8 cellular contexts compared by ENCODE assay signal in genomic region chr6:10528170-10528981, GRCh38. TPM values are rescaled to one million over a fixed set of nuclear protein-coding genes. Genes with fewer than 3 reads are reported as not detected.
DNase-seq lines count a peak whose midpoint lies in the region; ATAC-seq and TF ChIP-seq lines count a peak whose summit lies in the region.

No MANE protein-coding gene starts in this region.

- H3K36me3 Mint-ChIP-seq in CD4-positive, alpha-beta T cell (ENCODE audit: low read depth) = peaks cover 13% of the 10 kb centered on the region
- no peaks in the 10 kb centered on the region for H3K36me3 Mint-ChIP-seq in brain

- no peaks in the 10 kb centered on the region for H3K36me3 ChIP-seq in aorta (ENCODE audit: control insufficient read depth in 1 of 2, insufficient read depth in 2 of 2, low read length in 1 of 2)

- H3K4me3 ChIP-seq in aorta (ENCODE audit: low read length in 2 of 2) = peak overlapping the region; percentile 90 to 92

- intact Hi-C loops in CD4-positive, alpha-beta T cell (cut with DNase I, micrococcal nuclease) = no loop called here
- intact Hi-C loops in aorta (cut with DNase I) = no loop called here

- H3K9me3 ChIP-seq in CD4-positive, alpha-beta T cell (ENCODE audit: control insufficient read depth, low read length) = no peaks in the 10 kb centered on the region
- H3K9me3 ChIP-seq in aorta (ENCODE audit: control insufficient read depth, low read length) = no peaks in the 10 kb centered on the region

- TF ChIP-seq CTCF in CD4-positive, alpha-beta T cell (IDR thresholded peaks at IDR 0.05) = no peak
- no peak for TF ChIP-seq CTCF in brain (conservative IDR thresholded peaks at IDR 0.05)

- H3K4me1 ChIP-seq in aorta (ENCODE audit: control insufficient read depth in 1 of 2, insufficient read depth in 2 of 2, low read length in 2 of 2) = peaks cover 0 to 2% of the 10 kb centered on the region in 2 donors

- H3K4me1 Mint-ChIP-seq in CD4-positive, alpha-beta T cell (ENCODE audit: low read depth) = peaks cover 42% of the 10 kb centered on the region
- H3K4me1 Mint-ChIP-seq in brain = peaks cover 7% of the 10 kb centered on the region

- no peaks in the 10 kb centered on the region for H3K27me3 Mint-ChIP-seq in CD4-positive, alpha-beta T cell
- H3K27me3 Mint-ChIP-seq in brain = peaks cover 13% of the 10 kb centered on the region

- CTCF ChIA-PET in CD4-positive, alpha-beta T cell (lab: Charles Lee) = no interaction called here

- H3K27me3 ChIP-seq in CD4-positive, alpha-beta T cell (ENCODE audit: control insufficient read depth, insufficient read depth, low read length) = no peaks in the 10 kb centered on the region
- no peaks in the 10 kb centered on the region for H3K27me3 ChIP-seq in aorta (ENCODE audit: control insufficient read depth in 1 of 2, insufficient read depth in 2 of 2, low read length in 1 of 2)

- POLR2A ChIA-PET in CD4-positive, alpha-beta T cell (lab: Charles Lee) = interaction anchor here (0.6 to 2.4 kb wide), 7 partner anchors 9 to 1069 kb away, joined by 3 to 11 read pairs (median 4); partner anchors contain the start of genes C6orf52, PAK1IP1 and TMEM14B

- no peak overlapping the region for H3K27ac ChIP-seq in CD4-positive, alpha-beta T cell (ENCODE audit: low read depth, low read length)
- peak overlapping the region; percentile 97 to 100 for H3K27ac ChIP-seq in aorta (ENCODE audit: low read depth in 1 of 2, low read length in 2 of 2)

- peak; percentile 64 for ATAC-seq in CD4-positive, alpha-beta T cell (ENCODE audit: poor library complexity)
- ATAC-seq in GM19043 (IDR thresholded peaks at IDR 0.05; ENCODE audit: low read depth, unreplicated experiment) (peak; percentile 56), HG03108 (IDR thresholded peaks at IDR 0.05; ENCODE audit: unreplicated experiment) (peak; percentile 53), aorta (ENCODE audit: low FRiP score) (peak; percentile 66)

- no peaks in the 10 kb centered on the region for H3K9me3 Mint-ChIP-seq in CD4-positive, alpha-beta T cell
- H3K9me3 Mint-ChIP-seq in brain = no peaks in the 10 kb centered on the region

- 11 to 15% methylated on average over 11 of the region's 11 CpGs for WGBS in aorta, 2 donors

- peak overlapping the region; percentile 91 for H3K4me3 Mint-ChIP-seq in CD4-positive, alpha-beta T cell
- peak overlapping the region in 3 of 5 experiments; percentile 3 to 64 (median 14) for H3K4me3 Mint-ChIP-seq in brain

- DNase-seq in CD4-positive, alpha-beta T cell = peak in 4 of 10 experiments; percentile 2 to 6 (median 4)
- peak; percentile 64 for DNase-seq in OCI-M1 (lab: John Stamatoyannopoulos, UW)
- peak; percentile 87 to 95 for DNase-seq in lung microvascular endothelial cell (ENCODE audit: low read depth in 2 of 2)
- DNase-seq in aorta = no peak
- DNase-seq in occipital lobe (lab: John Stamatoyannopoulos, UW) = no peak

- H3K27ac Mint-ChIP-seq in CD4-positive, alpha-beta T cell = peak overlapping the region; percentile 83
- peak overlapping the region in 2 of 5 experiments; percentile 49 to 64 for H3K27ac Mint-ChIP-seq in brain

RNA-seq across cellular contexts. Expression of gene GCNT2, which starts 7.2 kb away (rescaled TPM):
- 1 to 10 TPM; 1.5 to 1.8 TPM for total RNA-seq in CD4-positive, alpha-beta T cell
- 9.3 TPM for polyA plus RNA-seq in brain (ENCODE audit: insufficient read depth, low read depth, low replicate concordance)
- 41.2 and 58.9 TPM in 2 replicates for total RNA-seq in lung microvascular endothelial cell
- 10 to 100 TPM; 14.6 to 18.6 TPM for total RNA-seq in aorta
- 1 to 10 TPM; 3.4 to 3.9 TPM for polyA plus RNA-seq in aorta
- 14.8 TPM for total RNA-seq in occipital lobe

Comparison
In these comparisons a context has a peak if more than half of its experiments do, and no peak if none do; other contexts are left out.
1. DNase-seq: peak in OCI-M1 (single experiment) and lung microvascular endothelial cell (2 of 2); none in aorta (0 of 2) and occipital lobe (single experiment).
2. Peak in every context shown above with its lines, with median percentiles within 50 percentile points of each other: ATAC-seq.